ENCODE assay signal across 22 cellular contexts in the genomic region with DNA sequence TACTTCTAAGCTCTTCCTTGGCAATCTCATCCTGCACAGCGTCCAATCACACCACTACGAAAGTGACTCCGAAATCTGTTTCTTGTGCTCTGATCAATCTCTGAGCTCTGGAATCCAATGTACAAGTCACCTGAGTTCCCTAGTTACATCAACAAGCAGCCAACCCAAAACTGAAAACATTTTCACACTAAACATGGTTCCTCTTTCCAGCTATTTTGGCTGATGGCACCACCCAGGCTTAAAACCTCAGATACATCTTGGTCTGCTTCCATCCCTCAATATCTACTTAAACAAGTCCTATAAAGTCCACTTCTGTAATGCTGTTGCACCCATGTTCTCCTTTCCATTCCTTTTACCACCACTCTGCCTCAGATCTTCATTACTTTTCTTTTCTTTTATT. TPM values are rescaled to one million over a fixed set of nuclear protein-coding genes. Genes with fewer than 3 reads are reported as not detected.
"Had no signal": no experiment of that assay in that cellular context is flagged by ENCODE, and none has a peak within 500 bp of the region (broad histone marks: within the 10 kb centered on the region; RNA-seq: fewer than 3 reads in every experiment).

No MANE protein-coding gene starts in this region.

- H3K4me3 ChIP-seq: pancreas, right lobe of liver, smooth muscle cell, thoracic aorta had no signal

- H3K36me3 Mint-ChIP-seq: natural killer cell had no signal

- H3K9me3 ChIP-seq: neutrophil, pancreas, right lobe of liver, thoracic aorta had no signal

- H3K27ac ChIP-seq: brain microvascular endothelial cell, foreskin keratinocyte, neutrophil, pancreas, right lobe of liver, thoracic aorta had no signal

- H3K4me2 ChIP-seq: smooth muscle cell had no signal

- H3K9me3 Mint-ChIP-seq: activated CD4-positive, alpha-beta T cell treated with anti-CD3 and anti-CD28 coated beads, Interleukin-2, amount 10 ng/mL, durations not matched to agents 7 days and 5 days; activated naive CD4-positive, alpha-beta T cell treated with anti-CD3 and anti-CD28 coated beads for 36 hours; activated T-cell treated with anti-CD3 and anti-CD28 coated beads, Interleukin-2, amount 50 U/mL, for 4 hours; natural killer cell; stimulated activated effector memory CD8-positive, alpha-beta T cell treated with anti-CD3 and anti-CD28 coated beads, Interleukin-12 subunit alpha, Interleukin-12 subunit beta, amount 100 ng/mL, for 72 hours had no signal

- H3K27ac Mint-ChIP-seq: activated CD4-positive, alpha-beta T cell treated with anti-CD3 and anti-CD28 coated beads, Interleukin-2, amount 10 ng/mL, durations not matched to agents 7 days and 5 days; activated CD8-positive, alpha-beta T cell treated with anti-CD3 and anti-CD28 coated beads, Interleukin-2, amount 10 ng/mL, durations not matched to agents 7 days and 5 days; activated naive CD4-positive, alpha-beta T cell treated with anti-CD3 and anti-CD28 coated beads for 36 hours; endodermal cell; natural killer cell; stimulated activated effector memory CD8-positive, alpha-beta T cell treated with anti-CD3 and anti-CD28 coated beads, Interleukin-12 subunit alpha, Interleukin-12 subunit beta, amount 100 ng/mL, for 72 hours had no signal

- ATAC-seq: activated CD4-positive, CD25-positive, alpha-beta regulatory T cell treated with anti-CD3 and anti-CD28 coated beads, Interleukin-2, amount 50 U/mL, for 24 hours; activated CD8-positive, alpha-beta T cell treated with anti-CD3 and anti-CD28 coated beads, Interleukin-2, amount 10 ng/mL, durations not matched to agents 7 days and 5 days; activated T-cell treated with anti-CD3 and anti-CD28 coated beads, Interleukin-2, amount 50 U/mL, for 4 hours; foreskin keratinocyte; left cardiac atrium; natural killer cell; pancreas; right lobe of liver; stimulated activated effector memory CD8-positive, alpha-beta T cell treated with anti-CD3 and anti-CD28 coated beads, Interleukin-12 subunit alpha, Interleukin-12 subunit beta, amount 100 ng/mL, for 72 hours had no signal

- H3K27me3 Mint-ChIP-seq: activated CD4-positive, alpha-beta T cell treated with anti-CD3 and anti-CD28 coated beads, Interleukin-2, amount 10 ng/mL, durations not matched to agents 7 days and 5 days had no signal

- H3K4me3 Mint-ChIP-seq: activated CD8-positive, alpha-beta T cell treated with anti-CD3 and anti-CD28 coated beads, Interleukin-2, amount 10 ng/mL, durations not matched to agents 7 days and 5 days; activated naive CD4-positive, alpha-beta T cell treated with anti-CD3 and anti-CD28 coated beads for 36 hours; activated T-cell treated with anti-CD3 and anti-CD28 coated beads, Interleukin-2, amount 50 U/mL, for 4 hours; endodermal cell; natural killer cell; stimulated activated effector memory CD8-positive, alpha-beta T cell treated with anti-CD3 and anti-CD28 coated beads, Interleukin-12 subunit alpha, Interleukin-12 subunit beta, amount 100 ng/mL, for 72 hours had no signal

- DNase-seq: activated CD4-positive, alpha-beta T cell treated with anti-CD3 and anti-CD28 coated beads, Interleukin-2, amount 10 ng/mL, durations not matched to agents 7 days and 5 days; activated CD8-positive, alpha-beta T cell treated with anti-CD3 and anti-CD28 coated beads, Interleukin-2, amount 10 ng/mL, durations not matched to agents 7 days and 5 days; activated naive CD4-positive, alpha-beta T cell treated with anti-CD3 and anti-CD28 coated beads for 36 hours; activated T-cell treated with anti-CD3 and anti-CD28 coated beads, Interleukin-2, amount 50 U/mL, for 4 hours; anterior cingulate cortex; brain microvascular endothelial cell; central memory CD4-positive, alpha-beta T cell; endodermal cell; foreskin keratinocyte; glutamatergic neuron; hippocampal formation; left cardiac atrium; natural killer cell; pancreas; right lobe of liver; stimulated activated CD4-positive, alpha-beta T cell treated with anti-CD3 and anti-CD28 coated beads, Interleukin-4, amount 100 ng/mL, for 24 hours had no signal

- H3K27me3 ChIP-seq: brain microvascular endothelial cell, foreskin keratinocyte, neutrophil, pancreas, right lobe of liver had no signal

RNA-seq across cellular contexts. Expression of a gene that starts 47.1 kb away (rescaled TPM):
- polyA plus RNA-seq: fibroblast of lung, foreskin keratinocyte, smooth muscle cell had no signal
